Comparison of ENCODE assay signal across 19 cellular contexts in the genomic region with DNA sequence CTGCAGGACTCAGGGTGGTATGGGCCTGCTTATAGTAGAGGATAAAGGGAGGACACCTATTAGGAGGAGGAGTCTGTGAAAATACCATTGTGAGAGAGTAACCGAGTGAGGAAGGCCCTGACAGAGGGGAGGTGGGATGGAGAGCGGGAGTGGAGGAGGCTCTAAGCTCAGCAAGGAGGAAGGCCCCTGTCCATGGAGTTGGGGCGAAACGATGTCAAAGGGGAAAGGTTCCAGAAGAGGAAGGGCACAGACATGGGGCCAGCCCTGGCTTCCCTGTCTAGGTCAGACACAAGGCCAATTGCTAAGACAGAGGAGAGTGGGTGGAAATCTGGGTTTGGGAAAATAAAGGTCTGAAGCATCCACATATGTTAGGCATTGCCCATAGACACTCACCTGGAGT. TPM values are rescaled to one million over a fixed set of nuclear protein-coding genes. Genes with fewer than 3 reads are reported as not detected.
DNase-seq lines count a peak whose midpoint lies in the region; ATAC-seq and TF ChIP-seq lines count a peak whose summit lies in the region.
"Had no signal": no experiment of that assay in that cellular context is flagged by ENCODE, and none has a peak within 500 bp of the region (broad histone marks: within the 10 kb centered on the region; RNA-seq: fewer than 3 reads in every experiment).

No MANE protein-coding gene starts in this region.

- 94 to 96% methylated on average over 4 of the region's 4 CpGs for WGBS in aorta, 2 donors

- intact Hi-C loops in aorta (cut with DNase I): loop anchor here in 1 of 2 donors (5.0 kb wide), 1 partner anchor 55 kb away; no protein-coding TSS in a partner anchor

- H3K36me3 ChIP-seq in osteoblast (ENCODE audit: insufficient read depth, low read length) (no peaks in the 10 kb centered on the region), aorta (ENCODE audit: control insufficient read depth in 1 of 2, insufficient read depth in 2 of 2, low read length in 1 of 2) (no peaks in the 10 kb centered on the region)

- peaks cover 18% of the 10 kb centered on the region for H3K4me1 Mint-ChIP-seq in activated naive CD8-positive, alpha-beta T cell treated with anti-CD3 and anti-CD28 coated beads, Interleukin-2, amount 10 ng/mL, durations not matched to agents 7 days and 5 days
- peaks cover 27% of the 10 kb centered on the region for H3K4me1 Mint-ChIP-seq in activated naive CD8-positive, alpha-beta T cell treated with anti-CD3 and anti-CD28 coated beads, Interleukin-2, amount 50 U/mL, for 24 hours

- no peaks in the 10 kb centered on the region for H4K20me1 ChIP-seq in osteoblast (ENCODE audit: insufficient read depth, low read length)

- H2AFZ ChIP-seq in osteoblast (ENCODE audit: low read length): no peak overlapping the region

- peaks cover 5% of the 10 kb centered on the region for H3K4me1 ChIP-seq in osteoblast (ENCODE audit: insufficient read depth, low read length)
- no peaks in the 10 kb centered on the region for H3K4me1 ChIP-seq in aorta (ENCODE audit: control insufficient read depth in 1 of 2, insufficient read depth in 2 of 2, low read length in 2 of 2)

- no peaks in the 10 kb centered on the region for H3K27me3 Mint-ChIP-seq in activated naive CD8-positive, alpha-beta T cell treated with anti-CD3 and anti-CD28 coated beads, Interleukin-2, amount 10 ng/mL, durations not matched to agents 7 days and 5 days
- H3K27me3 Mint-ChIP-seq in activated naive CD8-positive, alpha-beta T cell treated with anti-CD3 and anti-CD28 coated beads, Interleukin-2, amount 50 U/mL, for 24 hours: no peaks in the 10 kb centered on the region
- H3K27me3 Mint-ChIP-seq: CD4-positive, alpha-beta T cell had no signal

- no peak for ATAC-seq in activated naive CD8-positive, alpha-beta T cell treated with anti-CD3 and anti-CD28 coated beads, Interleukin-2, amount 10 ng/mL, durations not matched to agents 7 days and 5 days (ENCODE audit: low read depth)
- ATAC-seq in activated naive CD8-positive, alpha-beta T cell treated with anti-CD3 and anti-CD28 coated beads, Interleukin-2, amount 50 U/mL, for 24 hours: no peak
- ATAC-seq in aorta (ENCODE audit: low FRiP score) (no peak), GM18498 (IDR thresholded peaks at IDR 0.05; ENCODE audit: unreplicated experiment) (no peak)

- no peak overlapping the region for H3K27ac Mint-ChIP-seq in activated naive CD8-positive, alpha-beta T cell treated with anti-CD3 and anti-CD28 coated beads, Interleukin-2, amount 10 ng/mL, durations not matched to agents 7 days and 5 days
- H3K27ac Mint-ChIP-seq in activated naive CD8-positive, alpha-beta T cell treated with anti-CD3 and anti-CD28 coated beads, Interleukin-2, amount 50 U/mL, for 24 hours: no peak overlapping the region
- H3K27ac Mint-ChIP-seq: CD4-positive, alpha-beta T cell; HFFc6 had no signal

- H3K9me3 ChIP-seq in osteoblast (ENCODE audit: low read depth, low read length) (no peaks in the 10 kb centered on the region), aorta (ENCODE audit: control insufficient read depth, low read length) (no peaks in the 10 kb centered on the region)

- POLR2A ChIA-PET in activated naive CD8-positive, alpha-beta T cell treated with anti-CD3 and anti-CD28 coated beads, Interleukin-2, amount 10 ng/mL, durations not matched to agents 7 days and 5 days (lab: Charles Lee): interaction anchor here (0.6 to 0.7 kb wide), 2 partner anchors 44 to 66 kb away, joined by 3 read pairs; no protein-coding TSS in a partner anchor

- H3K4me2 ChIP-seq in osteoblast (ENCODE audit: insufficient read depth, low read length): no peak overlapping the region

- H3K36me3 Mint-ChIP-seq in activated naive CD8-positive, alpha-beta T cell treated with anti-CD3 and anti-CD28 coated beads, Interleukin-2, amount 10 ng/mL, durations not matched to agents 7 days and 5 days: no peaks in the 10 kb centered on the region
- H3K36me3 Mint-ChIP-seq in activated naive CD8-positive, alpha-beta T cell treated with anti-CD3 and anti-CD28 coated beads, Interleukin-2, amount 50 U/mL, for 24 hours (ENCODE audit: low read depth): no peaks in the 10 kb centered on the region

- no peaks in the 10 kb centered on the region for H3K79me2 ChIP-seq in osteoblast (ENCODE audit: insufficient read depth, low read length)

- no peak overlapping the region for H3K4me3 Mint-ChIP-seq in activated naive CD8-positive, alpha-beta T cell treated with anti-CD3 and anti-CD28 coated beads, Interleukin-2, amount 10 ng/mL, durations not matched to agents 7 days and 5 days
- H3K4me3 Mint-ChIP-seq in activated naive CD8-positive, alpha-beta T cell treated with anti-CD3 and anti-CD28 coated beads, Interleukin-2, amount 50 U/mL, for 24 hours: no peak overlapping the region
- H3K4me3 Mint-ChIP-seq: CD4-positive, alpha-beta T cell; HFFc6 had no signal

- H3K4me3 ChIP-seq in coronary artery (no peak overlapping the region), osteoblast (ENCODE audit: insufficient read depth, low read length) (no peak overlapping the region), aorta (ENCODE audit: low read length in 2 of 2) (no peak overlapping the region)

- DNase-seq in activated naive CD8-positive, alpha-beta T cell treated with anti-CD3 and anti-CD28 coated beads, Interleukin-2, amount 10 ng/mL, durations not matched to agents 7 days and 5 days: peak; percentile 14
- no peak for DNase-seq in activated naive CD8-positive, alpha-beta T cell treated with anti-CD3 and anti-CD28 coated beads, Interleukin-2, amount 50 U/mL, for 24 hours
- peak; percentile 16 for DNase-seq in coronary artery (ENCODE audit: low spot score)
- DNase-seq in osteoblast (ENCODE audit: insufficient read length, low spot score, missing footprints): peak; percentile 22
- DNase-seq in aorta: peak; percentile 15 to 24
- DNase-seq in NCI-H2081 treated with DMSO at 0.1 percent for 48 hours (lab: John Stamatoyannopoulos, UW): no peak
- no peak for DNase-seq in DMS79 treated with DMSO at 0.1 percent for 48 hours (lab: John Stamatoyannopoulos, UW)
- DNase-seq: GOT3; HFFc6; KBM-7; NCI-H1048; NCI-H146; NCI-H226; NCI-H526 treated with DMSO at 0.1 percent for 48 hours; NK-92 treated with Interleukin-12 subunit alpha and Interleukin-12 subunit beta, amount 100 ng/mL, for 24 hours; OCI-M1 had no signal

- no peak for TF ChIP-seq CTCF in coronary artery (IDR thresholded peaks at IDR 0.05)
- TF ChIP-seq CTCF in osteoblast (IDR thresholded peaks at IDR 0.05; ENCODE audit: extremely low read depth, low read depth, low read length): no peak

- H3K9me3 Mint-ChIP-seq in activated naive CD8-positive, alpha-beta T cell treated with anti-CD3 and anti-CD28 coated beads, Interleukin-2, amount 10 ng/mL, durations not matched to agents 7 days and 5 days: no peaks in the 10 kb centered on the region
- H3K9me3 Mint-ChIP-seq in activated naive CD8-positive, alpha-beta T cell treated with anti-CD3 and anti-CD28 coated beads, Interleukin-2, amount 50 U/mL, for 24 hours: no peaks in the 10 kb centered on the region
- H3K9me3 Mint-ChIP-seq: CD4-positive, alpha-beta T cell; HFFc6 had no signal

- no peak overlapping the region for H3K27ac ChIP-seq in coronary artery
- no peak overlapping the region for H3K27ac ChIP-seq in osteoblast (ENCODE audit: low read depth, low read length)
- no peak overlapping the region for H3K27ac ChIP-seq in aorta (ENCODE audit: low read depth in 1 of 2, low read length in 2 of 2)
- H3K27ac ChIP-seq: HL-60 had no signal

- H3K27me3 ChIP-seq in osteoblast (ENCODE audit: insufficient read depth, low read length) (peaks cover 11% of the 10 kb centered on the region), aorta (ENCODE audit: control insufficient read depth in 1 of 2, insufficient read depth in 2 of 2, low read length in 1 of 2) (no peaks in the 10 kb centered on the region)

RNA-seq across cellular contexts. Expression of gene ELK4, which starts 44.2 kb away (rescaled TPM):
- 100 to 1,000 TPM; 124 to 141 TPM for total RNA-seq in activated naive CD8-positive, alpha-beta T cell treated with anti-CD3 and anti-CD28 coated beads, Interleukin-2, amount 10 ng/mL, durations not matched to agents 7 days and 5 days
- total RNA-seq in osteoblast (27.1 and 30.4 TPM in 2 replicates), aorta (10 to 100 TPM; 66.1 to 90.4 TPM)
- 1 to 10 TPM; 6.0 to 6.5 TPM for polyA plus RNA-seq in aorta

Comparison
In these comparisons a context has a peak if more than half of its experiments do, and no peak if none do; other contexts are left out.
1. DNase-seq: peak in activated naive CD8-positive, alpha-beta T cell treated with anti-CD3 and anti-CD28 coated beads, Interleukin-2, amount 10 ng/mL, durations not matched to agents 7 days and 5 days (single experiment), coronary artery (single experiment), osteoblast (single experiment) and aorta (2 of 2); none in activated naive CD8-positive, alpha-beta T cell treated with anti-CD3 and anti-CD28 coated beads, Interleukin-2, amount 50 U/mL, for 24 hours (single experiment), NCI-H2081 treated with DMSO at 0.1 percent for 48 hours (single experiment) and DMS79 treated with DMSO at 0.1 percent for 48 hours (single experiment).